In genomic region chr15:41559239-41559488, GRCh38 we compare ENCODE assay signal across 9 cellular contexts. TPM values are rescaled to one million over a fixed set of nuclear protein-coding genes. Genes with fewer than 3 reads are reported as not detected.
A peak's percentile ranks its signal among the peaks of the same experiment; 100 is the strongest.
DNase-seq lines count a peak whose midpoint lies in the region; TF ChIP-seq lines count a peak whose summit lies in the region.
"Had no signal": no experiment of that assay in that cellular context is flagged by ENCODE, and none has a peak within 500 bp of the region (broad histone marks: within the 10 kb centered on the region; RNA-seq: fewer than 3 reads in every experiment).

No MANE protein-coding gene starts in this region.

- H3K4me1 Mint-ChIP-seq in CD8-positive, alpha-beta memory T cell: peaks cover 17 to 18% (median 18%) of the 10 kb centered on the region in 3 donors

- no peak overlapping the region for H3K27ac Mint-ChIP-seq in CD8-positive, alpha-beta memory T cell

- H3K27me3 ChIP-seq in CD8-positive, alpha-beta memory T cell (ENCODE audit: insufficient read depth, low read length, poor library complexity, severe bottlenecking): peaks cover 8% of the 10 kb centered on the region
- no peaks in the 10 kb centered on the region for H3K27me3 ChIP-seq in prostate gland (replicated peaks; ENCODE audit: insufficient read depth)

- intact Hi-C loops in prostate gland (cut with DNase I): no loop called here
- intact Hi-C loops in head of caudate nucleus (cut with DNase I): loop anchor here (5.0 kb wide), 1 partner anchor 103 kb away; the partner anchor contains the start of gene MGA

- H3K4me3 Mint-ChIP-seq in CD8-positive, alpha-beta memory T cell: peak overlapping the region in 1 of 7 donors; percentile 69

- CTCF ChIA-PET in CD8-positive, alpha-beta memory T cell (lab: Charles Lee): no interaction called here
- CTCF ChIA-PET in RWPE1 (lab: Yijun Ruan, JAX): interaction anchor here (0.5 kb wide), 1 partner anchor 67 kb away, joined by 4 read pairs; no protein-coding TSS in a partner anchor

- no peak for TF ChIP-seq POLR2A in prostate gland (IDR thresholded peaks at IDR 0.05)

- H3K27me3 Mint-ChIP-seq in CD8-positive, alpha-beta memory T cell: peaks cover 20 to 22% of the 10 kb centered on the region in 2 donors

- POLR2A ChIA-PET in CD8-positive, alpha-beta memory T cell (lab: Charles Lee): no interaction called here
- POLR2A ChIA-PET in RWPE1 (lab: Yijun Ruan, JAX; ENCODE audit: low non-redundant PET): no interaction called here

- peak overlapping the region; percentile 28 for H3K4me3 ChIP-seq in CD8-positive, alpha-beta memory T cell (ENCODE audit: low read length)
- H3K4me3 ChIP-seq in fibroblast of pulmonary artery (replicated peaks; ENCODE audit: low read depth, low read length) (peak overlapping the region; percentile 73), prostate gland (peak overlapping the region; percentile 57 to 66)

- no peak for DNase-seq in CD8-positive, alpha-beta memory T cell
- no peak for DNase-seq in RWPE1 (ENCODE audit: low spot score)
- no peak for DNase-seq in fibroblast of pulmonary artery (ENCODE audit: low read depth)
- no peak for DNase-seq in prostate gland (ENCODE audit: low spot score)
- no peak for DNase-seq in head of caudate nucleus
- no peak for DNase-seq in activated CD8-positive, alpha-beta memory T cell treated with anti-CD3 and anti-CD28 coated beads for 24 hours
- DNase-seq in LoVo (ENCODE audit: low spot score): no peak
- DNase-seq in NCI-H524 treated with DMSO at 0.1 percent for 48 hours (lab: John Stamatoyannopoulos, UW): no peak
- DNase-seq: NCI-H1092 had no signal

- no peaks in the 10 kb centered on the region for H3K36me3 ChIP-seq in CD8-positive, alpha-beta memory T cell (ENCODE audit: insufficient read depth, low read length)
- no peaks in the 10 kb centered on the region for H3K36me3 ChIP-seq in prostate gland

- 2% methylated on average over 21 of the region's 35 CpGs for WGBS in prostate gland

- H3K4me1 ChIP-seq in CD8-positive, alpha-beta memory T cell (ENCODE audit: insufficient read depth, low read length): peaks cover 18% of the 10 kb centered on the region
- no peaks in the 10 kb centered on the region for H3K4me1 ChIP-seq in prostate gland (replicated peaks)

- no peak for TF ChIP-seq CTCF in RWPE1 (conservative IDR thresholded peaks at IDR 0.05; ENCODE audit: low read depth)
- no peak for TF ChIP-seq CTCF in fibroblast of pulmonary artery (IDR thresholded peaks at IDR 0.05; ENCODE audit: low read length, missing control alignments)
- TF ChIP-seq CTCF in prostate gland (IDR thresholded peaks at IDR 0.05): no peak

- peak overlapping the region; percentile 9 for H3K27ac ChIP-seq in CD8-positive, alpha-beta memory T cell (ENCODE audit: low read depth, low read length)
- H3K27ac ChIP-seq in RWPE1 (peak overlapping the region; percentile 73), prostate gland (peak overlapping the region; percentile 32 to 39)

- H3K36me3 Mint-ChIP-seq in CD8-positive, alpha-beta memory T cell: peaks cover 0 to 1% (median 0%) of the 10 kb centered on the region in 3 donors

- H3K9me3 Mint-ChIP-seq in CD8-positive, alpha-beta memory T cell: no peaks in the 10 kb centered on the region

- H3K9me3 ChIP-seq in CD8-positive, alpha-beta memory T cell (ENCODE audit: low read length): no peaks in the 10 kb centered on the region
- H3K9me3 ChIP-seq in prostate gland: no peaks in the 10 kb centered on the region

RNA-seq across cellular contexts. Expression of gene TYRO3, which starts 0.2 kb away (rescaled TPM):
- 1 to 10 TPM; 2.0 to 2.6 TPM for total RNA-seq in CD8-positive, alpha-beta memory T cell
- 0.46 TPM for polyA plus RNA-seq in CD8-positive, alpha-beta memory T cell
- total RNA-seq in prostate gland: 10 to 100 TPM in 1 of 2 donors, 1 to 10 TPM in 1; 5.2 to 99.6 TPM

RNA-seq across cellular contexts. Expression of gene RPAP1, which starts 15.1 kb away (rescaled TPM):
- total RNA-seq in CD8-positive, alpha-beta memory T cell: 10 to 100 TPM; 64.6 to 69.3 TPM
- 20.7 TPM for polyA plus RNA-seq in CD8-positive, alpha-beta memory T cell
- total RNA-seq in prostate gland: 10 to 100 TPM; 17.0 to 47.3 TPM

RNA-seq across cellular contexts. Expression of gene LTK, which starts 45.5 kb away (rescaled TPM):
- under 1 TPM; 0.27 to 0.31 TPM for total RNA-seq in CD8-positive, alpha-beta memory T cell
- polyA plus RNA-seq in CD8-positive, alpha-beta memory T cell: 7.3 TPM
- total RNA-seq in prostate gland: 1 to 10 TPM in 1 of 2 donors, not detected in 1; 1.5 TPM

Comparison
In these comparisons a context has a peak if more than half of its experiments do, and no peak if none do; other contexts are left out.
1. H3K27ac ChIP-seq: peak in every context shown above with its lines; median percentile 73 in RWPE1; 36 in prostate gland; 9 in CD8-positive, alpha-beta memory T cell.